ENCODE assay signal across 24 cellular contexts in genomic region chr7:96915029-96915428, GRCh38.
"Had no signal": no experiment of that assay in that cellular context is flagged by ENCODE, and none has a peak within 500 bp of the region (broad histone marks: within the 10 kb centered on the region; RNA-seq: fewer than 3 reads in every experiment).

No MANE protein-coding gene starts in this region.

- ATAC-seq: effector memory CD8-positive, alpha-beta T cell; esophagus mucosa; gastrocnemius medialis; heart right ventricle; left cardiac atrium; left lung; left ventricle myocardium superior; lower lobe of right lung; naive thymus-derived CD4-positive, alpha-beta T cell had no signal

- DNase-seq: colonic mucosa; cortex of kidney; effector CD8-positive, alpha-beta T cell; effector memory CD8-positive, alpha-beta T cell; endodermal cell; erythroblast; esophagus squamous epithelium; foreskin fibroblast; foreskin melanocyte; gastrocnemius medialis; glutamatergic neuron; head of caudate nucleus; heart right ventricle; hippocampal formation; left cardiac atrium; left lung; left ventricle myocardium superior; lower lobe of right lung; mesenchymal stem cell; midbrain; naive thymus-derived CD4-positive, alpha-beta T cell had no signal

- H3K4me3 Mint-ChIP-seq: dendritic cell treated with granulocyte-macrophage colony-stimulating factor and Interleukin-4, amounts not matched to agents 40 ng/mL and 50 ng/mL, for 4 days; effector memory CD8-positive, alpha-beta T cell; endodermal cell; naive thymus-derived CD4-positive, alpha-beta T cell had no signal

- H3K27me3 ChIP-seq: colonic mucosa, gastrocnemius medialis, left lung had no signal

- H3K27me3 Mint-ChIP-seq: dendritic cell treated with granulocyte-macrophage colony-stimulating factor and Interleukin-4, amounts not matched to agents 40 ng/mL and 50 ng/mL, for 4 days had no signal

- H3K36me3 ChIP-seq: colonic mucosa, esophagus squamous epithelium, gastrocnemius medialis, heart right ventricle, left lung, lower lobe of right lung had no signal

- H3K9me3 Mint-ChIP-seq: effector memory CD8-positive, alpha-beta T cell; endodermal cell; naive thymus-derived CD4-positive, alpha-beta T cell had no signal

- H3K4me3 ChIP-seq: colonic mucosa, esophagus squamous epithelium, gastrocnemius medialis, heart right ventricle, left lung, lower lobe of right lung had no signal

- H3K27ac Mint-ChIP-seq: dendritic cell treated with granulocyte-macrophage colony-stimulating factor and Interleukin-4, amounts not matched to agents 40 ng/mL and 50 ng/mL, for 4 days; effector memory CD8-positive, alpha-beta T cell; endodermal cell; naive thymus-derived CD4-positive, alpha-beta T cell had no signal

- H3K36me3 Mint-ChIP-seq: naive thymus-derived CD4-positive, alpha-beta T cell had no signal

- H3K4me1 ChIP-seq: colonic mucosa, esophagus squamous epithelium, gastrocnemius medialis, heart right ventricle, left lung, lower lobe of right lung had no signal

- H3K27ac ChIP-seq: colonic mucosa, epithelial cell of prostate, esophagus squamous epithelium, gastrocnemius medialis, heart right ventricle, left lung, lower lobe of right lung had no signal

- H3K4me1 Mint-ChIP-seq: endodermal cell; naive thymus-derived CD4-positive, alpha-beta T cell had no signal

- H3K9me3 ChIP-seq: colonic mucosa, esophagus squamous epithelium, gastrocnemius medialis, heart right ventricle, left lung, lower lobe of right lung had no signal
